Comparison of ENCODE assay signal across 16 cellular contexts in the genomic region with DNA sequence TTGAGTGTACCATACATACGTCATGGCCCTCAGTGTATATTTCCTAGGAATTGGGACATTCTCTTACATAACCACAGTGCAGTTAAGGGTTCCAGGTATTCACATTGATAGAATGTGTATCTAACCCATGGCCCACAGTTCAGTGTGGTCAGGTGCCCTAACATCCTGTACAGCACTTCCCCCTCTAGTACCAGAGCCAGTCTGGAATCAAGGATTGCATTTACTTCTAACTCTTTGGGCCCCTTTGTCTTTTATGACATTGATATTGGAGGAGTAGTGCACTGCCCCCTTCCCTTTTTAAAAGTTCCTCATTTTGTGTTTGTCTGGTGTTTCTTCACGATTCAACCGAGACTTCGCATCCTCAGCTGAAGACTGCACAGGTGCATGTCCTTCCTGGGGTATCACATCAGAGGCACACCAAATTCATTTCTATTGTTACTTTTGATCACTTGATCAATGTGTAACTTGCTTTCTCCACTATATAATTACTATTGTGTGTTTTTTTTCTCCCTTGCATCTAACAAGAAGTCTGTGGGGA. TPM values are rescaled to one million over a fixed set of nuclear protein-coding genes. Genes with fewer than 3 reads are reported as not detected.
DNase-seq lines count a peak whose midpoint lies in the region; ATAC-seq and TF ChIP-seq lines count a peak whose summit lies in the region.
"Had no signal": no experiment of that assay in that cellular context is flagged by ENCODE, and none has a peak within 500 bp of the region (broad histone marks: within the 10 kb centered on the region; RNA-seq: fewer than 3 reads in every experiment).

No MANE protein-coding gene starts in this region.

- in situ Hi-C loops in KBM-7 (cut with MboI; ENCODE audit: low pct_unique_long_range_greater_than_20kb, low sequenced_read_pairs) = no loop called here

- H3K4me3 ChIP-seq in ascending aorta = no peak overlapping the region

- no peaks in the 10 kb centered on the region for H3K27me3 Mint-ChIP-seq in osteocyte (ENCODE audit: unreplicated experiment)

- no peaks in the 10 kb centered on the region for H3K4me1 Mint-ChIP-seq in osteocyte (ENCODE audit: unreplicated experiment)

- intact Hi-C loops in ascending aorta (cut with DNase I) = no loop called here

- peak; percentile 62 for DNase-seq in KBM-7
- peak; percentile 85 for DNase-seq in NOMO-1 treated with DMSO at 0.1 percent for 48 hours (lab: John Stamatoyannopoulos, UW; ENCODE audit: unreplicated experiment)
- peak; percentile 88 for DNase-seq in SKM-1 treated with dmso at 0.1 percent for 144 hours (lab: John Stamatoyannopoulos, UW; ENCODE audit: unreplicated experiment)
- DNase-seq in ascending aorta (ENCODE audit: low spot score in 2 of 2) = no peak
- DNase-seq in activated CD4-positive, alpha-beta T cell treated with anti-CD3 and anti-CD28 coated beads, Interleukin-2, amount 50 U/mL, for 1 hour = no peak
- no peak for DNase-seq in osteocyte (ENCODE audit: extremely low spot score, unreplicated experiment)
- DNase-seq: DMS 273 treated with DMSO at 0.1 percent for 48 hours, H9, IMR-90, NCI-H1092 treated with DMSO at 0.1 percent for 48 hours, NCI-H1694 treated with DMSO at 0.1 percent for 48 hours, NCI-H345, NCI-H526 treated with DMSO at 0.1 percent for 48 hours, SHP77, SW 1271 had no signal

- H3K27ac Mint-ChIP-seq in osteocyte (ENCODE audit: unreplicated experiment) = no peak overlapping the region
- H3K27ac Mint-ChIP-seq: H9 had no signal

- no peak overlapping the region for H3K4me3 Mint-ChIP-seq in osteocyte (ENCODE audit: unreplicated experiment)
- H3K4me3 Mint-ChIP-seq: H9 had no signal

- H3K27me3 ChIP-seq in ascending aorta = no peaks in the 10 kb centered on the region

- no peaks in the 10 kb centered on the region for H3K36me3 Mint-ChIP-seq in osteocyte (ENCODE audit: unreplicated experiment)

- H3K9me3 Mint-ChIP-seq in osteocyte (ENCODE audit: unreplicated experiment) = no peaks in the 10 kb centered on the region
- H3K9me3 Mint-ChIP-seq: H9 had no signal

- no peak for ATAC-seq in GM21723 (IDR thresholded peaks at IDR 0.05; ENCODE audit: unreplicated experiment)

- H3K36me3 ChIP-seq in ascending aorta = no peaks in the 10 kb centered on the region

- no peak overlapping the region for H3K27ac ChIP-seq in ascending aorta

- H3K9me3 ChIP-seq in ascending aorta = no peaks in the 10 kb centered on the region

- no peaks in the 10 kb centered on the region for H3K4me1 ChIP-seq in ascending aorta

- no peak for TF ChIP-seq CTCF in ascending aorta (IDR thresholded peaks at IDR 0.05)
- TF ChIP-seq CTCF in osteocyte (IDR thresholded peaks at IDR 0.05) = no peak

RNA-seq across cellular contexts. Expression of gene NPFFR1, which starts 22.4 kb away (rescaled TPM):
- total RNA-seq in ascending aorta (not detected), osteocyte (not detected in 2 replicates)
- total RNA-seq: H9, IMR-90 had no signal

Comparison
In these comparisons a context has a peak if more than half of its experiments do, and no peak if none do; other contexts are left out.
1. DNase-seq: peak in KBM-7 (single experiment), NOMO-1 treated with DMSO at 0.1 percent for 48 hours (single experiment) and SKM-1 treated with dmso at 0.1 percent for 144 hours (single experiment); none in ascending aorta (0 of 2), activated CD4-positive, alpha-beta T cell treated with anti-CD3 and anti-CD28 coated beads, Interleukin-2, amount 50 U/mL, for 1 hour (single experiment) and osteocyte (single experiment).